Comparison of ENCODE assay signal across 9 cellular contexts in the genomic region with DNA sequence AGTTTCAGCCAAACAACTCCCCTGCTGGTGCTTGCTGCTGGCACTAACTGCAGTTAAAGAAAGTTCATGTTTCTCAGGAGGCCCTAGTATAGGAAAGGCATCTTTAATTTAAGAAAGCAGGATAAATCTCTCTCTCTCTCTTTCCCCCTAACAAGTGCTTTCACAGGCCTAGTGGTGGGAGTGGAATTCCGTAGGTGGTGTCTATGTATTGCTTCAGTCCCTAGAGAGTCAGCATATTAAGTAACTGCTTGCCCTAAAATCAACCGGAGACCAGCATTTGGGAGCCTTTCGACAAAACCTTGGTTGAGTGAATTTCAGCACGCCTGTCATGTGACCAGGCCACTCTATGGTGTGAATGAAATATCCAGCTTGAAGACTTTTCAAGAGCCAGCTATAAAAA.
DNase-seq lines count a peak whose midpoint lies in the region; ATAC-seq and TF ChIP-seq lines count a peak whose summit lies in the region.
"Had no signal": no experiment of that assay in that cellular context is flagged by ENCODE, and none has a peak within 500 bp of the region (broad histone marks: within the 10 kb centered on the region; RNA-seq: fewer than 3 reads in every experiment).

No MANE protein-coding gene starts in this region.

- no peaks in the 10 kb centered on the region for H3K79me2 ChIP-seq in OCI-LY3 (ENCODE audit: low read length)

- H3K4me3 ChIP-seq in OCI-LY3 (ENCODE audit: low read length) (no peak overlapping the region), fibroblast of the aortic adventitia (ENCODE audit: low read depth, low read length) (no peak overlapping the region)

- H4K20me1 ChIP-seq in OCI-LY3 (ENCODE audit: insufficient read depth, low read length), result no peaks in the 10 kb centered on the region

- H3K9ac ChIP-seq in OCI-LY3 (ENCODE audit: low read length), result no peak overlapping the region

- DNase-seq in AG08396 (ENCODE audit: low spot score) (peak; percentile 11), fibroblast of the aortic adventitia (ENCODE audit: low read depth) (peak; percentile 82), omental fat pad (ENCODE audit: low spot score) (peak; percentile 22)
- DNase-seq in activated effector memory CD4-positive, alpha-beta T cell treated with Interleukin-2 at 50 U/mL for 16 hours, result no peak
- no peak for DNase-seq in activated T-cell treated with anti-CD3 and anti-CD28 coated beads, Interleukin-2, amount 50 U/mL, for 48 hours

- no peaks in the 10 kb centered on the region for H3K36me3 ChIP-seq in OCI-LY3 (replicated peaks; ENCODE audit: low read depth, low read length)

- no peaks in the 10 kb centered on the region for H3K27me3 ChIP-seq in OCI-LY3 (ENCODE audit: low read depth, low read length)

- TF ChIP-seq CTCF in OCI-LY3 (IDR thresholded peaks at IDR 0.05; ENCODE audit: low read depth, low read length) (no peak), fibroblast of the aortic adventitia (IDR thresholded peaks at IDR 0.05; ENCODE audit: insufficient read depth, low read length) (peak; percentile 37), omental fat pad (IDR thresholded peaks at IDR 0.05) (no peak)

- peaks cover 3% of the 10 kb centered on the region; the same call in 1 of the 2 replicates for H3K9me3 ChIP-seq in OCI-LY3 (ENCODE audit: insufficient read depth, low read length)

- H3K27ac ChIP-seq in OCI-LY3 (ENCODE audit: low read length), result no peak overlapping the region
- H3K27ac ChIP-seq: HL-60 had no signal

- ATAC-seq in omental fat pad (ENCODE audit: low FRiP score), result peak; percentile 88
- ATAC-seq in HG02840 (IDR thresholded peaks at IDR 0.05; ENCODE audit: low FRiP score, unreplicated experiment), result no peak
- no peak for ATAC-seq in HG02610 (IDR thresholded peaks at IDR 0.05; ENCODE audit: unreplicated experiment)

- peaks cover 42% of the 10 kb centered on the region for H3K4me1 ChIP-seq in OCI-LY3 (ENCODE audit: low read length)

- peak overlapping the region; percentile 71; the same call in 1 of the 2 replicates for H3K4me2 ChIP-seq in OCI-LY3 (ENCODE audit: low read length)

- no peak overlapping the region for H2AFZ ChIP-seq in OCI-LY3 (ENCODE audit: low read depth, low read length)

Comparison
In these comparisons a context has a peak if more than half of its experiments do, and no peak if none do; other contexts are left out.
1. DNase-seq: peak in AG08396 (single experiment), fibroblast of the aortic adventitia (single experiment) and omental fat pad (single experiment); none in activated effector memory CD4-positive, alpha-beta T cell treated with Interleukin-2 at 50 U/mL for 16 hours (single experiment) and activated T-cell treated with anti-CD3 and anti-CD28 coated beads, Interleukin-2, amount 50 U/mL, for 48 hours (0 of 2).